ENCODE assay signal across 17 cellular contexts in the genomic region with DNA sequence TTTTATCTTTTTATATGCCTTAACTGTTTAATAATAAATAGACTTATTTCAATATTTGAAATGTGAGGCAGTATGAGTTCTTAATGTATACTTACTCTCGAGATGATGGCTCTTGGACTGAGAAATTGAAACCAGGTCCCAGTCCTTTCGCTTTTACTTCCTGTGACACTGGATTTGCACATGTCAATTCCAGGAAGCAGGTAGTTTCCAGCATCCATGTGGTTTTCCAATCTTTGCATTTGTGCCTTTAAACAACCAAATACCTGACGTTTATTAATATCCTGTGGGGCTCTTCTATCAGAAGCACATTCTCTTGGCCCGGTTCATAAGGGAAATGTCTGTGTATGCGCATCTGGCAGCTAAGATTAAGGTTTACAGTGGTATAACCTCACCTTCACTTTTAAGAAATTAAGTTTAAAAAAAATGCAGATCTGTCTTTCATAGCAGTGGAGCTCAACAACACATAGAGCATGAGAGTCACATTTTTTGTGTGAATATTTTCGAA. TPM values are rescaled to one million over a fixed set of nuclear protein-coding genes. Genes with fewer than 3 reads are reported as not detected.
A peak's percentile ranks its signal among the peaks of the same experiment; 100 is the strongest.
DNase-seq lines count a peak whose midpoint lies in the region; ATAC-seq, FAIRE-seq and TF ChIP-seq lines count a peak whose summit lies in the region.
"Had no signal": no experiment of that assay in that cellular context is flagged by ENCODE, and none has a peak within 500 bp of the region (broad histone marks: within the 10 kb centered on the region; RNA-seq: fewer than 3 reads in every experiment).

No MANE protein-coding gene starts in this region.

- DNase-seq in left ventricle myocardium superior (no peak), right atrium auricular region (ENCODE audit: low spot score) (no peak), vagina (ENCODE audit: extremely low spot score in 2 of 2) (no peak), NCI-H748 (lab: John Stamatoyannopoulos, UW; ENCODE audit: unreplicated experiment) (no peak)
- DNase-seq: CD8-positive, alpha-beta T cell; left cardiac atrium; naive B cell; NCI-H1694 treated with DMSO at 0.1 percent for 48 hours; SHP77 treated with DMSO at 0.1 percent for 48 hours; stimulated activated naive CD8-positive, alpha-beta T cell treated with anti-CD3 and anti-CD28 coated beads, Interleukin-15, Interleukin-2, amounts not matched to agents 100 U/mL and 50 U/mL, for 24 hours had no signal

- H3K4me2 ChIP-seq in parathyroid adenoma (ENCODE audit: low read length): no peak overlapping the region

- H3K36me3 ChIP-seq in right atrium auricular region: peaks cover 10% of the 10 kb centered on the region
- H3K36me3 ChIP-seq in parathyroid adenoma (ENCODE audit: control insufficient read depth, insufficient read depth, low read length): no peaks in the 10 kb centered on the region
- no peaks in the 10 kb centered on the region for H3K36me3 ChIP-seq in vagina

- peak; percentile 35 for ATAC-seq in left ventricle myocardium superior
- no peak for ATAC-seq in GM19351 (IDR thresholded peaks at IDR 0.05; ENCODE audit: unreplicated experiment)
- no peak for ATAC-seq in HG02973 (IDR thresholded peaks at IDR 0.05; ENCODE audit: unreplicated experiment)
- ATAC-seq: activated T-helper 17 cell treated with anti-CD3 and anti-CD28 coated beads, Interleukin-2, amount 50 U/mL, for 72 hours; CD8-positive, alpha-beta T cell; stimulated activated naive CD8-positive, alpha-beta T cell treated with anti-CD3 and anti-CD28 coated beads, Interleukin-15, Interleukin-2, amounts not matched to agents 100 U/mL and 50 U/mL, for 24 hours had no signal

- peaks cover 28% of the 10 kb centered on the region for H3K79me2 ChIP-seq in parathyroid adenoma

- no peak for TF ChIP-seq POLR2A in vagina (IDR thresholded peaks at IDR 0.05)

- H3K27ac ChIP-seq in right atrium auricular region (peak overlapping the region in 1 of 2 donors; percentile 54), parathyroid adenoma (peak overlapping the region; percentile 92), vagina (peak overlapping the region; percentile 72)

- no peak overlapping the region for H3K9ac ChIP-seq in parathyroid adenoma

- H3K9me3 ChIP-seq in right atrium auricular region (no peaks in the 10 kb centered on the region), parathyroid adenoma (ENCODE audit: control insufficient read depth, low read length) (no peaks in the 10 kb centered on the region), vagina (no peaks in the 10 kb centered on the region)

- TF ChIP-seq CTCF in right atrium auricular region (IDR thresholded peaks at IDR 0.05) (no peak), parathyroid adenoma (IDR thresholded peaks at IDR 0.05) (no peak), vagina (IDR thresholded peaks at IDR 0.05) (no peak)

- H3K27me3 ChIP-seq in right atrium auricular region (no peaks in the 10 kb centered on the region), parathyroid adenoma (ENCODE audit: control insufficient read depth, insufficient read depth, low read length) (no peaks in the 10 kb centered on the region), vagina (no peaks in the 10 kb centered on the region)
- H3K27me3 ChIP-seq: cardiac muscle cell had no signal

- no peak overlapping the region for H3K4me3 ChIP-seq in right atrium auricular region
- no peak overlapping the region for H3K4me3 ChIP-seq in parathyroid adenoma (ENCODE audit: low read depth, low read length)
- no peak overlapping the region for H3K4me3 ChIP-seq in vagina
- H3K4me3 ChIP-seq: cardiac muscle cell had no signal

- intact Hi-C loops in left ventricle myocardium superior (cut with micrococcal nuclease) (no loop called here), vagina (cut with DNase I) (no loop called here)

- FAIRE-seq in islet of Langerhans (lab: Jason Lieb, UNC): peak; percentile 93
- FAIRE-seq: endometrium had no signal

- peak overlapping the region; percentile 58 for H2AFZ ChIP-seq in parathyroid adenoma

- H3K4me1 ChIP-seq in right atrium auricular region: peaks cover 0 to 35% of the 10 kb centered on the region in 2 donors
- peaks cover 27% of the 10 kb centered on the region for H3K4me1 ChIP-seq in parathyroid adenoma
- peaks cover 53% of the 10 kb centered on the region for H3K4me1 ChIP-seq in vagina

RNA-seq across cellular contexts. Expression of a gene that starts 13.1 kb away (rescaled TPM):
- total RNA-seq in left ventricle myocardium superior (72.0 TPM), right atrium auricular region (10 to 100 TPM; 57.5 to 75.8 TPM), vagina (160 TPM)
